3 cellular contexts compared by ENCODE assay signal in genomic region chr3:46440531-46441294, GRCh38.
TF ChIP-seq lines count a peak whose summit lies in the region.

No MANE protein-coding gene starts in this region.

TF ChIP-seq in GM12891, 5 proteins besides CTCF, POLR2A, EP300 and RAD21:
- peak; percentile 89 for TF ChIP-seq POU2F2 (IDR thresholded peaks at IDR 0.05; ENCODE audit: low read depth, low read length)
- no peak for TF ChIP-seq TAF1 (IDR thresholded peaks at IDR 0.05; ENCODE audit: low read depth, low read length)

TF ChIP-seq in SK-N-SH, 30 proteins besides CTCF, POLR2A, EP300 and RAD21:
- TF ChIP-seq NFIC (IDR thresholded peaks at IDR 0.05; ENCODE audit: borderline replicate concordance) (no peak), RFX5 (IDR thresholded peaks at IDR 0.05; ENCODE audit: low read length) (no peak), TCF12 (IDR thresholded peaks at IDR 0.05) (no peak), IRF3 (IDR thresholded peaks at IDR 0.05; ENCODE audit: low read depth, low read length) (no peak), TEAD4 (IDR thresholded peaks at IDR 0.05; ENCODE audit: borderline replicate concordance, insufficient read depth) (no peak), CHD2 (IDR thresholded peaks at IDR 0.05; ENCODE audit: low read length, partially characterized antibody) (no peak), ZBTB33 (IDR thresholded peaks at IDR 0.05; ENCODE audit: borderline replicate concordance, low read depth) (no peak), MXI1 (IDR thresholded peaks at IDR 0.05; ENCODE audit: low read depth, low read length) (no peak)

TF ChIP-seq in HepG2, 621 proteins besides CTCF, POLR2A, EP300 and RAD21:
- TF ChIP-seq TRIM22 (IDR thresholded peaks at IDR 0.05) (no peak), ELF3 (CRISPR knock-in tag; IDR thresholded peaks at IDR 0.05) (no peak), SUZ12 (IDR thresholded peaks at IDR 0.05; ENCODE audit: low read depth, low read length) (no peak), ZKSCAN8 (CRISPR knock-in tag; IDR thresholded peaks at IDR 0.05; ENCODE audit: borderline replicate concordance) (no peak), ZNF710 (CRISPR knock-in tag; IDR thresholded peaks at IDR 0.05; ENCODE audit: borderline replicate concordance) (no peak), HINFP (CRISPR knock-in tag; IDR thresholded peaks at IDR 0.05; ENCODE audit: low read depth) (no peak), SAP130 (CRISPR knock-in tag; IDR thresholded peaks at IDR 0.05; ENCODE audit: low read depth) (no peak), ZNF18 (CRISPR knock-in tag; IDR thresholded peaks at IDR 0.05; ENCODE audit: insufficient replicate concordance) (no peak), ZFP82 (CRISPR knock-in tag; IDR thresholded peaks at IDR 0.05; ENCODE audit: borderline replicate concordance) (no peak), EHMT2 (IDR thresholded peaks at IDR 0.05; ENCODE audit: borderline replicate concordance, low read depth, low read length) (no peak), SETDB1 (CRISPR knock-in tag; IDR thresholded peaks at IDR 0.05; ENCODE audit: borderline replicate concordance) (no peak), SATB2 (CRISPR knock-in tag; IDR thresholded peaks at IDR 0.05) (no peak), SOX13 (IDR thresholded peaks at IDR 0.05) (no peak), SOX13 (CRISPR knock-in tag; conservative IDR thresholded peaks at IDR 0.05 in 1 of 2, IDR thresholded peaks at IDR 0.05 in 1 of 2) (no peak), MLLT10 (CRISPR knock-in tag; IDR thresholded peaks at IDR 0.05) (no peak), ZNF773 (CRISPR knock-in tag; IDR thresholded peaks at IDR 0.05; ENCODE audit: borderline replicate concordance) (no peak), SRF (IDR thresholded peaks at IDR 0.05; ENCODE audit: low read depth, low read length) (no peak)
TF ChIP-seq in HepG2: peak in this region for 0.
